8 cellular contexts compared by ENCODE assay signal in the genomic region with DNA sequence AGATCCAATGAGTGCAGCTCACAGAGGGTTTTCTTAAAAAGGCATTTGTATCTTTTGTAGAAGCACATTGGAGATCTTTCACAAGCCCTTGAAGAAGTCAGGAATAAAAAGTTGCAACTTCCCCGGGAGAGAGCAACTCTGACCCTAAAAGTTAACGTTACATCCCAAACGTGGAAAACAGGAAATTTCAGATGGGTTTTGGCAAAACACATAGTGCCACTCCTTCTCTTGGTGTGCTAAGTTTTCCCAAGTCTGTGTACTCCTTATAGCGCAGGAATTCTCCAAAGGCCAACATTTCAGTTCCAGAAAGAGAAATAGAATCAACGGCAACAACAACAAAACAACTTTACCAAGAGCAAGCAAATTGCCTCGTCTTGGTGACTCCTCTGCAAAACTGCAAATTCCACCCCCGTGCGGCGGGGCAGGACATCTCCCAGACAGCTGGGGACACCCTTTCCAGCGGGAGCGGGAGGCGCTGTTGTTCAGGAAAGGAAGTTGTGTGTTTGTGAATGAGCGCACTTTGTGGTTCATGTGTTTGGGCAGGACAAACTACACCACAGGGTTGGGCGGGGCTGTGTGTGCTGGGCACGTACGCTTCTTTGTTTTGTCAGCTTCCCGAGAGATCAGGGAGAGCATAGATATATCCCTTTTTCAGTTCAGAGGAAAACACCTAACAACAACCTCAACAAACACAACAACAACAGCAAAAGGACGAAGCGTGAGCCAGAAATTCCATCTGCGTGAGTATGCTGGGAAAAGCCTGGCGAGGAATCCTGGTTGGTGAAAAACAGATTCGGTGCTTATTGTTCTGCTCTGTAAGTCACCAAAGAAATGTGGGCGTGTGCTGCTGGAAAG.
DNase-seq lines count a peak whose midpoint lies in the region; ATAC-seq, FAIRE-seq and TF ChIP-seq lines count a peak whose summit lies in the region.

No MANE protein-coding gene starts in this region.

- no peak for FAIRE-seq in HepG2 (lab: Jason Lieb, UNC)

- H3K79me2 ChIP-seq in HepG2 (ENCODE audit: insufficient read depth, low read length) = no peaks in the 10 kb centered on the region
- H3K79me2 ChIP-seq in OCI-LY7 (ENCODE audit: insufficient read depth, low read depth, low read length) = no peaks in the 10 kb centered on the region

- no peak for ATAC-seq in HepG2
- no peak for ATAC-seq in HG02798 (IDR thresholded peaks at IDR 0.05; ENCODE audit: poor library complexity, unreplicated experiment)

- H3K9me3 ChIP-seq in BLaER1 treated with 17β-estradiol and CSF1 and Interleukin-3, amounts not matched to agents 10 nM and 100 nM (replicated peaks in 1 of 11) = peaks cover 0 to 2% (median 0%) of the 10 kb centered on the region in 11 experiments; a peak in 3 of 22 replicates
- no peaks in the 10 kb centered on the region for H3K9me3 ChIP-seq in HepG2 (ENCODE audit: low read length)
- no peaks in the 10 kb centered on the region for H3K9me3 ChIP-seq in transverse colon
- H3K9me3 ChIP-seq in OCI-LY7 (ENCODE audit: low read length) = no peaks in the 10 kb centered on the region

- 20% methylated on average over 19 of the region's 23 CpGs for WGBS in HepG2 (ENCODE audit: low lambda C conversion rate)
- WGBS in transverse colon (ENCODE audit: low coverage in 1 of 2), 2 donors = 15 to 61% methylated on average over 10 to 23 of the region's 23 CpGs

- no peaks in the 10 kb centered on the region for H4K20me1 ChIP-seq in BLaER1 treated with 17β-estradiol and CSF1 and Interleukin-3, amounts not matched to agents 10 nM and 100 nM
- H4K20me1 ChIP-seq in HepG2 (ENCODE audit: insufficient read depth, low read length) (no peaks in the 10 kb centered on the region), OCI-LY7 (ENCODE audit: insufficient read depth, low read length) (no peaks in the 10 kb centered on the region)

- in situ Hi-C loops in HepG2 (cut with HindIII; ENCODE audit: extremely low pct_ligation_motif_present, low pct_unique_long_range_greater_than_20kb) = no loop called here
- in situ Hi-C loops in transverse colon (cut with MboI; ENCODE audit: low pct_ligation_motif_present in 1 of 4, low pct_unique_long_range_greater_than_20kb in 1 of 4, low sequenced_read_pairs in 3 of 4) = loop anchor here in 1 of 4 donors (25.0 kb wide), 2 partner anchors 295 to 595 kb away; no protein-coding TSS in a partner anchor

- DNase-seq in MV-4-11 (lab: John Stamatoyannopoulos, UW) (peak; percentile 62), cardiac fibroblast (ENCODE audit: low read depth in 2 of 2) (peak; percentile 98 to 100), HepG2 (ENCODE audit: low spot score) (no peak), transverse colon (peak; percentile 73), occipital lobe (lab: John Stamatoyannopoulos, UW) (no peak), OCI-LY7 (ENCODE audit: low spot score) (no peak)

- intact Hi-C loops in HepG2 (cut with micrococcal nuclease; ENCODE audit: unreplicated experiment) (no loop called here), transverse colon (cut with DNase I; ENCODE audit: low total_unique reads) (no loop called here), OCI-LY7 (cut with micrococcal nuclease; ENCODE audit: unreplicated experiment) (no loop called here)

- no peaks in the 10 kb centered on the region for H3K27me3 ChIP-seq in BLaER1 treated with 17β-estradiol and CSF1 and Interleukin-3, amounts not matched to agents 10 nM and 100 nM
- H3K27me3 ChIP-seq in HepG2 (ENCODE audit: control insufficient read depth in 1 of 2, insufficient read depth in 2 of 2, low read length in 2 of 2) (peaks cover 0 to 22% of the 10 kb centered on the region in 2 experiments; a peak in 2 of 5 replicates), transverse colon (no peaks in the 10 kb centered on the region)

- H2AFZ ChIP-seq in HepG2 (ENCODE audit: low read length) = no peak overlapping the region
- H2AFZ ChIP-seq in OCI-LY7 (ENCODE audit: low read length) = no peak overlapping the region

- no peaks in the 10 kb centered on the region for H3K9me2 ChIP-seq in OCI-LY7 (ENCODE audit: insufficient read depth, low read length)

- POLR2A ChIA-PET in HepG2 (lab: Yijun Ruan, JAX) = no interaction called here
- POLR2A ChIA-PET in OCI-LY7 (lab: Charles Lee) = no interaction called here

- TF ChIP-seq EP300 in HepG2 (IDR thresholded peaks at IDR 0.05; ENCODE audit: low read depth in 2 of 2, low read length in 2 of 2) (no peak), HepG2 (CRISPR knock-in tag; IDR thresholded peaks at IDR 0.05; ENCODE audit: borderline replicate concordance) (no peak), transverse colon (IDR thresholded peaks at IDR 0.05; ENCODE audit: low read depth) (no peak)

- H3K9ac ChIP-seq in BLaER1 treated with 17β-estradiol and CSF1 and Interleukin-3, amounts not matched to agents 10 nM and 100 nM = peak overlapping the region; percentile 52 to 87 (median 71); a peak in 21 of 22 replicates
- H3K9ac ChIP-seq in HepG2 (ENCODE audit: insufficient read depth, low read depth, low read length) = no peak overlapping the region

- peak overlapping the region in 6 of 10 experiments; percentile 10 to 54 (median 42); a peak in 9 of 20 replicates for H3K4me3 ChIP-seq in BLaER1 treated with 17β-estradiol and CSF1 and Interleukin-3, amounts not matched to agents 10 nM and 100 nM
- H3K4me3 ChIP-seq in cardiac fibroblast (replicated peaks in 1 of 2; ENCODE audit: low read depth in 2 of 2, low read length in 2 of 2) (peak overlapping the region in 1 of 2 donors; percentile 31), HepG2 (replicated peaks in 1 of 3; ENCODE audit: insufficient read depth in 1 of 3, low read depth in 2 of 3, low read length in 3 of 3) (no peak overlapping the region), transverse colon (no peak overlapping the region), OCI-LY7 (ENCODE audit: low read depth, low read length, poor library complexity, severe bottlenecking) (no peak overlapping the region)

- peak; percentile 75 for TF ChIP-seq CTCF in cardiac fibroblast (IDR thresholded peaks at IDR 0.05; ENCODE audit: low read depth, low read length)
- peak; percentile 44 for TF ChIP-seq CTCF in HepG2 (CRISPR knock-in tag; IDR thresholded peaks at IDR 0.05)
- TF ChIP-seq CTCF in transverse colon (IDR thresholded peaks at IDR 0.05) = peak in 2 of 5 experiments; percentile 13 to 28
- TF ChIP-seq CTCF in OCI-LY7 (conservative IDR thresholded peaks at IDR 0.05; ENCODE audit: low read length) = no peak

- no peak for TF ChIP-seq POLR2A in HepG2 (IDR thresholded peaks at IDR 0.05; ENCODE audit: insufficient read depth in 1 of 2, low read depth in 2 of 2, low read length in 2 of 2)
- TF ChIP-seq POLR2A in transverse colon (IDR thresholded peaks at IDR 0.05) = no peak

- H3K4me1 ChIP-seq in BLaER1 treated with 17β-estradiol and CSF1 and Interleukin-3, amounts not matched to agents 10 nM and 100 nM = peaks cover 59 to 78% (median 68%) of the 10 kb centered on the region in 10 experiments
- H3K4me1 ChIP-seq in HepG2 (ENCODE audit: insufficient read depth, low read length) (peaks cover 12% of the 10 kb centered on the region), transverse colon (peaks cover 11 to 71% (median 46%) of the 10 kb centered on the region in 4 donors), OCI-LY7 (ENCODE audit: insufficient read depth, low read length, poor library complexity, severe bottlenecking) (no peaks in the 10 kb centered on the region)

- BruUV-seq in HepG2 (replicated peaks; lab: Mats Ljungman, UMichigan) (no TSS peak), OCI-LY7 (replicated peaks; lab: Mats Ljungman, UMichigan) (no TSS peak)

- no peak for TF ChIP-seq RAD21 in HepG2 (CRISPR knock-in tag; IDR thresholded peaks at IDR 0.05)

- no peaks in the 10 kb centered on the region for H3K36me3 ChIP-seq in BLaER1 treated with 17β-estradiol and CSF1 and Interleukin-3, amounts not matched to agents 10 nM and 100 nM
- H3K36me3 ChIP-seq in HepG2 (replicated peaks in 1 of 2; ENCODE audit: control insufficient read depth in 1 of 2, insufficient read depth in 2 of 2, low read length in 2 of 2) = no peaks in the 10 kb centered on the region
- H3K36me3 ChIP-seq in transverse colon = no peaks in the 10 kb centered on the region
- H3K36me3 ChIP-seq in OCI-LY7 (ENCODE audit: insufficient read depth, low read length) = no peaks in the 10 kb centered on the region

- CTCF ChIA-PET in HepG2 (lab: Yijun Ruan, JAX; ENCODE audit: low intra/inter-chr PET ratio, low total read pairs) = no interaction called here
- CTCF ChIA-PET in OCI-LY7 (lab: Charles Lee; ENCODE audit: unreplicated experiment) = no interaction called here

- peak overlapping the region; percentile 63 to 93 (median 80) for H3K4me2 ChIP-seq in BLaER1 treated with 17β-estradiol and CSF1 and Interleukin-3, amounts not matched to agents 10 nM and 100 nM
- H3K4me2 ChIP-seq in HepG2 (ENCODE audit: low read depth, low read length) (no peak overlapping the region), OCI-LY7 (ENCODE audit: low read length) (no peak overlapping the region)

- peak overlapping the region; percentile 71 to 97 (median 80) for H3K27ac ChIP-seq in BLaER1 treated with 17β-estradiol and CSF1 and Interleukin-3, amounts not matched to agents 10 nM and 100 nM
- H3K27ac ChIP-seq in HepG2 (ENCODE audit: extremely low read length, insufficient read depth, low read length) (no peak overlapping the region), transverse colon (peak overlapping the region; percentile 81 to 91 (median 86)), OCI-LY7 (ENCODE audit: low read depth, low read length, poor library complexity, severe bottlenecking) (no peak overlapping the region)

TF ChIP-seq in HepG2, 621 proteins besides CTCF, POLR2A, EP300 and RAD21 (continues in another document):
- TF ChIP-seq ZBTB38 (CRISPR knock-in tag; IDR thresholded peaks at IDR 0.05) = no peak
- peak; percentile 57 for TF ChIP-seq STAG1 (CRISPR knock-in tag; IDR thresholded peaks at IDR 0.05)
- peak; percentile 100 for TF ChIP-seq ZNF572 (CRISPR knock-in tag; IDR thresholded peaks at IDR 0.05)
- no peak for TF ChIP-seq ZNF607 (CRISPR knock-in tag; IDR thresholded peaks at IDR 0.05; ENCODE audit: borderline replicate concordance)

Comparison
In these comparisons a context has a peak if more than half of its experiments do, and no peak if none do; other contexts are left out.
1. H3K27ac ChIP-seq: peak in BLaER1 treated with 17β-estradiol and CSF1 and Interleukin-3, amounts not matched to agents 10 nM and 100 nM (11 of 11) and transverse colon (4 of 4); none in HepG2 (single experiment) and OCI-LY7 (single experiment).
2. H3K4me2 ChIP-seq: peak in BLaER1 treated with 17β-estradiol and CSF1 and Interleukin-3, amounts not matched to agents 10 nM and 100 nM (11 of 11); none in HepG2 (single experiment) and OCI-LY7 (single experiment).
3. H3K4me3 ChIP-seq: peak in BLaER1 treated with 17β-estradiol and CSF1 and Interleukin-3, amounts not matched to agents 10 nM and 100 nM (6 of 10); none in HepG2 (0 of 3), transverse colon (0 of 4) and OCI-LY7 (single experiment).
4. DNase-seq: peak in MV-4-11 (single experiment), cardiac fibroblast (2 of 2) and transverse colon (single experiment); none in HepG2 (single experiment), occipital lobe (single experiment) and OCI-LY7 (single experiment).